In the genomic region with DNA sequence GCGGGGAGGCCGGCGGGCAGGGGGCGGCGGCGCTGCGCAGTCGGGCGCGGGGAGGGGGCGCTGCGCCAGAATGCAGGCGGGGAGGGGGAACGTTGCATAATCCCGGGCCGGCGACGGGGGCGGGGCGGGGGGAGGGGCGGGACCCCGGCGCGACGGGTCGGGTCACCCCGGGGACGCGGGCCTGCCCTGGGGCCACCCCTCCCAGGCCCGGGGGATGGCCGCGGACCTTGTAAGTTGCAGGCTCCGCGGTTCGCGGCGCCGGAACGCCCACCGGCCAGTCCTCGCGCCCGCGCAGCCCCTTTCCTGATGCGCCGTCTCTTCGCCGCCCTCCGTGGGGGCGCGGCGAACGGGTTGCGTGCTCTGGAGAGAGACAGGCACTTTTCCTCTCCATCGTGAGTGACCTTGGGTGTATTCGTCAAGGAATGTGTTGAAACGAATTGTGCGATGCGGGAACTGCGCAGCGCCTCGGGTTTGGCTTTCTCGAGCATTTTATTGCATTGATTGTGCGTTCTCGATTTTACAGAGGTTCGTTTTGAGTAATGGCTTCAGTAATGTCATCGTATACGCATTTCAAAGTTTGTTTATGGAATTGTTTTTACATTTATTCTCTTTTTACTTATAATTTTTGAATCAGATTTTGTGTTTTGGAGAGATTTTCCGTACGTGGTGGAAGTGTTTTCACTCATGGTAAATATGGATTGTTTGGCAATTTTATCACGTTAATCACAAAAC, we compare ENCODE assay signal across 8 cellular contexts. TPM values are rescaled to one million over a fixed set of nuclear protein-coding genes. Genes with fewer than 3 reads are reported as not detected.
A peak's percentile ranks its signal among the peaks of the same experiment; 100 is the strongest.
DNase-seq lines count a peak whose midpoint lies in the region; ATAC-seq lines count a peak whose summit lies in the region.

No MANE protein-coding gene starts in this region.

- peak overlapping the region; percentile 82 for H3K4me3 ChIP-seq in BLaER1

- H3K27me3 Mint-ChIP-seq in naive B cell: no peaks in the 10 kb centered on the region

- peak overlapping the region; percentile 96 for H3K9ac ChIP-seq in BLaER1

- ATAC-seq in HG03280 (IDR thresholded peaks at IDR 0.05; ENCODE audit: unreplicated experiment): peak; percentile 29
- peak; percentile 10 to 14 for ATAC-seq in naive B cell (ENCODE audit: low read depth in 2 of 2)

- H3K4me1 Mint-ChIP-seq in naive B cell: peaks cover 24 to 33% (median 25%) of the 10 kb centered on the region in 3 donors

- peak; percentile 35 for DNase-seq in GM19238 (ENCODE audit: insufficient read length, low spot score)
- peak; percentile 33 for DNase-seq in NCI-H82 treated with DMSO at 0.1 percent for 48 hours (lab: John Stamatoyannopoulos, UW; ENCODE audit: unreplicated experiment)
- DNase-seq in activated T-cell treated with anti-CD3 and anti-CD28 coated beads, Interleukin-2, amount 50 U/mL, for 48 hours: peak; percentile 67 to 69
- peak; percentile 69 for DNase-seq in fibroblast of peridontal ligament (ENCODE audit: extremely low read depth)
- peak; percentile 46 for DNase-seq in naive B cell
- peak in 38 of 49 donors; percentile 29 to 82 (median 63) for DNase-seq in substantia nigra (lab: John Stamatoyannopoulos, UW)

- H3K36me3 Mint-ChIP-seq in naive B cell: no peaks in the 10 kb centered on the region

- H3K9me3 Mint-ChIP-seq in naive B cell: no peaks in the 10 kb centered on the region

- peak overlapping the region; percentile 86 for H3K4me2 ChIP-seq in BLaER1

- peaks cover 54% of the 10 kb centered on the region for H3K4me1 ChIP-seq in BLaER1

- peak overlapping the region; percentile 61 to 97 (median 87) for H3K27ac Mint-ChIP-seq in naive B cell

- H3K36me3 ChIP-seq in BLaER1: peaks cover 23% of the 10 kb centered on the region

- peaks cover 49% of the 10 kb centered on the region for H4K20me1 ChIP-seq in BLaER1

- H3K27me3 ChIP-seq in BLaER1: no peaks in the 10 kb centered on the region

- H3K27ac ChIP-seq in BLaER1 (peak overlapping the region; percentile 97), substantia nigra (ENCODE audit: low read depth, low read length, poor library complexity, severe bottlenecking) (peak overlapping the region; percentile 82)

- H3K4me3 Mint-ChIP-seq in naive B cell: peak overlapping the region; percentile 86 to 96 (median 94)

- H3K9me3 ChIP-seq in BLaER1: peaks cover 8% of the 10 kb centered on the region; the same call in 1 of the 2 replicates

RNA-seq across cellular contexts. Expression of gene SPIN1, which starts 0.8 kb away (rescaled TPM):
- 10 to 100 TPM; 15.4 to 32.6 (median 23.0) TPM for polyA plus RNA-seq in naive B cell (ENCODE audit: low read depth in 6 of 6)

Comparison
In these comparisons a context has a peak if more than half of its experiments do, and no peak if none do; other contexts are left out.
1. Peak in every context shown above with its lines: DNase-seq, ATAC-seq, H3K4me3 ChIP-seq and H3K27ac ChIP-seq.